1 cellular context compared by ENCODE assay signal in genomic region chr1:38899560-38899959, GRCh38.
TF ChIP-seq lines count a peak whose summit lies in the region.

No MANE protein-coding gene starts in this region.

TF ChIP-seq in HepG2, 621 proteins besides CTCF, POLR2A, EP300 and RAD21:
- TF ChIP-seq ZNF24 (IDR thresholded peaks at IDR 0.05) (peak; percentile 85; the same call in 1 of the 2 replicates), POLR2G (IDR thresholded peaks at IDR 0.05; ENCODE audit: low read depth, low read length) (no peak), ZSCAN29 (CRISPR knock-in tag; conservative IDR thresholded peaks at IDR 0.05) (no peak), ZNF687 (CRISPR knock-in tag; IDR thresholded peaks at IDR 0.05) (peak; percentile 59), ZMYM3 (CRISPR knock-in tag; IDR thresholded peaks at IDR 0.05) (peak; percentile 17; the same call in 1 of the 2 replicates)
TF ChIP-seq in HepG2: peak in this region for 3.
